Comparison of ENCODE assay signal across 1 cellular context in the genomic region with DNA sequence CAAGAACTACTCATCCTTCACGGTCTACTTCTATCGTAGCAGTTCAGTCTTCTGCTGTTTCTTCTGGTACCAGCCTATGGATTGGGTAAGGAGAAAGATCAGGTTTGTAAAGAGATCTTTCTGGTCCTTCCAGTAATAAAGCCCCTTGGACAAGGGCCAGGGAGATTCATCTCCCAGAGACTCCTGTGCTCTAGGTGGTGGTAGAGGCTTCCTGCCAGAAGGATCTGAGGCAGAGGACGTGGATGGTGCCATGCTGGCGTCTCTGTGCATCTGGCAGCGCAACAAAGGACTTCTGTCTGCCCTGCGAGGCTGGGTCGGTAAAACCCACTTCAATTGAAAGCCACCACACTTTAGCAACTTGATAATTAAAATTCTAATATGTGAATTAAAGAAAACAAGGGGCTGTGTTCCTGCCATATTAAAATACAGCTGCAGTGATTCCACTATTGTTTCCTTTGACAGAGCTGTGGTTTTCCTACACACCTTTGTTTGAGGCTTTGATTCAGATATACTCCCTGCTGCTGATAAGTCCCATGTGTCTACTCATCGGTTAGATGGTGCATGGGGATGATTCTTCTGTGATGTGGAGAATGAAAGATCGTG.
TF ChIP-seq lines count a peak whose summit lies in the region.

No MANE protein-coding gene starts in this region.

TF ChIP-seq in HCT116, 20 proteins besides CTCF, POLR2A, EP300 and RAD21 (continued from another document):
- TF ChIP-seq, protein P1, sequence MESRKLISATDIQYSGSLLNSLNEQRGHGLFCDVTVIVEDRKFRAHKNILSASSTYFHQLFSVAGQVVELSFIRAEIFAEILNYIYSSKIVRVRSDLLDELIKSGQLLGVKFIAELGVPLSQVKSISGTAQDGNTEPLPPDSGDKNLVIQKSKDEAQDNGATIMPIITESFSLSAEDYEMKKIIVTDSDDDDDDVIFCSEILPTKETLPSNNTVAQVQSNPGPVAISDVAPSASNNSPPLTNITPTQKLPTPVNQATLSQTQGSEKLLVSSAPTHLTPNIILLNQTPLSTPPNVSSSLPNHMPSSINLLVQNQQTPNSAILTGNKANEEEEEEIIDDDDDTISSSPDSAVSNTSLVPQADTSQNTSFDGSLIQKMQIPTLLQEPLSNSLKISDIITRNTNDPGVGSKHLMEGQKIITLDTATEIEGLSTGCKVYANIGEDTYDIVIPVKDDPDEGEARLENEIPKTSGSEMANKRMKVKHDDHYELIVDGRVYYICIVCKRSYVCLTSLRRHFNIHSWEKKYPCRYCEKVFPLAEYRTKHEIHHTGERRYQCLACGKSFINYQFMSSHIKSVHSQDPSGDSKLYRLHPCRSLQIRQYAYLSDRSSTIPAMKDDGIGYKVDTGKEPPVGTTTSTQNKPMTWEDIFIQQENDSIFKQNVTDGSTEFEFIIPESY (IDR thresholded peaks at IDR 0.05; ENCODE audit: extremely low read depth, insufficient replicate concordance, low read length): no peak
